In genomic region chr5:57780959-57781325, GRCh38 we compare ENCODE assay signal across 1 cellular context.
TF ChIP-seq lines count a peak whose summit lies in the region.

No MANE protein-coding gene starts in this region.

TF ChIP-seq in HepG2, 621 proteins besides CTCF, POLR2A, EP300 and RAD21 (continued from another document):
- TF ChIP-seq, protein P1, sequence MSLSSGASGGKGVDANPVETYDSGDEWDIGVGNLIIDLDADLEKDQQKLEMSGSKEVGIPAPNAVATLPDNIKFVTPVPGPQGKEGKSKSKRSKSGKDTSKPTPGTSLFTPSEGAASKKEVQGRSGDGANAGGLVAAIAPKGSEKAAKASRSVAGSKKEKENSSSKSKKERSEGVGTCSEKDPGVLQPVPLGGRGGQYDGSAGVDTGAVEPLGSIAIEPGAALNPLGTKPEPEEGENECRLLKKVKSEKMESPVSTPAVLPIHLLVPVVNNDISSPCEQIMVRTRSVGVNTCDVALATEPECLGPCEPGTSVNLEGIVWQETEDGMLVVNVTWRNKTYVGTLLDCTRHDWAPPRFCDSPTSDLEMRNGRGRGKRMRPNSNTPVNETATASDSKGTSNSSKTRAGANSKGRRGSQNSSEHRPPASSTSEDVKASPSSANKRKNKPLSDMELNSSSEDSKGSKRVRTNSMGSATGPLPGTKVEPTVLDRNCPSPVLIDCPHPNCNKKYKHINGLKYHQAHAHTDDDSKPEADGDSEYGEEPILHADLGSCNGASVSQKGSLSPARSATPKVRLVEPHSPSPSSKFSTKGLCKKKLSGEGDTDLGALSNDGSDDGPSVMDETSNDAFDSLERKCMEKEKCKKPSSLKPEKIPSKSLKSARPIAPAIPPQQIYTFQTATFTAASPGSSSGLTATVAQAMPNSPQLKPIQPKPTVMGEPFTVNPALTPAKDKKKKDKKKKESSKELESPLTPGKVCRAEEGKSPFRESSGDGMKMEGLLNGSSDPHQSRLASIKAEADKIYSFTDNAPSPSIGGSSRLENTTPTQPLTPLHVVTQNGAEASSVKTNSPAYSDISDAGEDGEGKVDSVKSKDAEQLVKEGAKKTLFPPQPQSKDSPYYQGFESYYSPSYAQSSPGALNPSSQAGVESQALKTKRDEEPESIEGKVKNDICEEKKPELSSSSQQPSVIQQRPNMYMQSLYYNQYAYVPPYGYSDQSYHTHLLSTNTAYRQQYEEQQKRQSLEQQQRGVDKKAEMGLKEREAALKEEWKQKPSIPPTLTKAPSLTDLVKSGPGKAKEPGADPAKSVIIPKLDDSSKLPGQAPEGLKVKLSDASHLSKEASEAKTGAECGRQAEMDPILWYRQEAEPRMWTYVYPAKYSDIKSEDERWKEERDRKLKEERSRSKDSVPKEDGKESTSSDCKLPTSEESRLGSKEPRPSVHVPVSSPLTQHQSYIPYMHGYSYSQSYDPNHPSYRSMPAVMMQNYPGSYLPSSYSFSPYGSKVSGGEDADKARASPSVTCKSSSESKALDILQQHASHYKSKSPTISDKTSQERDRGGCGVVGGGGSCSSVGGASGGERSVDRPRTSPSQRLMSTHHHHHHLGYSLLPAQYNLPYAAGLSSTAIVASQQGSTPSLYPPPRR (CRISPR knock-in tag; IDR thresholded peaks at IDR 0.05; ENCODE audit: borderline replicate concordance) = no peak
